8 cellular contexts compared by ENCODE assay signal in the genomic region with DNA sequence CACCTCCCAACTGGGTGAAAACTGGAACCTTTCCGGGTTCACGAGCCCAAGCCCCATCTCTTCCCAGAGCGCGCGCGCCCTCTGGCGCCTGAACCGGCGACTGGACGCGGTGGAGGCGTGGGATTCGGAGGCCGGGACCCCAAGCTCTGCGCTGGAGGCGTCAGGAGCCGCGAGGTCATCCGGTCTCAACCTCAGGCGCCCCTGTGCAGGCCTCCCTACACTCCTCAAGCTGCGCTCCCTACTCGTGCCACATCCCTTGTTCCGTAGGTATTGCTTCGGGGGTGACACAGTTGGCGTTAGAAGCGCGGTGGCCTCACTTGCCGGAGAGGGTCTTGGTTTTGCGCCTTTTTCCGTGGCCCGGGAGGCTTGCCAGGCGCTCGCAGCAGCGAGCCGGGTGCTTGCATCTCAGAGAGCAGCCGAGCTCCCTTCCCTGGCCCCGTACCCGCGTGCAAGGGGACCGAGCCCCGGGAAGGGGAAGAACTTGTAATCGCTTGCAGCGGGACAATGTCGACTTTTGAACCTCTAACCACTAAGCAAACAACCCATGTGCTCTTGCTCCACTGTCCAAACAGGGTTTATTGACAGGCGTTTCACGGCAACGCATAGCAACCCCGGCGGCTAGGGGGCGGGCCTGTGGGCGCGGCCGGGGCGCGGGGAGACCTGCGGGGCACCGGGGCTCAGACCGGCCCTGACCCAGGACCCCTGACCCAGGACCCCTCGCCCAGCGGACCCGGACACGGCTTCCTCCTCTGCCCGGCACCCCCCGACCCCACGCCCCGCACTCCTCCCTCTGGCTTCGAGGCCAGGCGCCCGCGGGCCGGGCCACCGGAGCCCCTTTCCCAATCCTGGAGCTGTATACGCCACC. TPM values are rescaled to one million over a fixed set of nuclear protein-coding genes. Genes with fewer than 3 reads are reported as not detected.
DNase-seq lines count a peak whose midpoint lies in the region; ATAC-seq and TF ChIP-seq lines count a peak whose summit lies in the region.

No MANE protein-coding gene starts in this region.

- peaks cover 31% of the 10 kb centered on the region for H3K27me3 ChIP-seq in effector memory CD4-positive, alpha-beta T cell (replicated peaks; ENCODE audit: control insufficient read depth, insufficient read depth, low read length, poor library complexity, severe bottlenecking)

- no peak overlapping the region for H3K4me3 ChIP-seq in HFF-Myc (replicated peaks; ENCODE audit: low read depth, low read length)
- peak overlapping the region; percentile 41 for H3K4me3 ChIP-seq in effector memory CD4-positive, alpha-beta T cell (ENCODE audit: insufficient read depth, low read depth, low read length, poor library complexity, severe bottlenecking)
- no peak overlapping the region for H3K4me3 ChIP-seq in mucosa of descending colon

- no peaks in the 10 kb centered on the region for H3K9me3 ChIP-seq in effector memory CD4-positive, alpha-beta T cell (ENCODE audit: control insufficient read depth, low read length)
- no peaks in the 10 kb centered on the region for H3K9me3 ChIP-seq in mucosa of descending colon

- peak; percentile 39 for TF ChIP-seq CTCF in HFF-Myc (IDR thresholded peaks at IDR 0.05; ENCODE audit: low read depth, low read length, missing control alignments)
- TF ChIP-seq CTCF in RWPE1 (conservative IDR thresholded peaks at IDR 0.05; ENCODE audit: low read depth) = peak; percentile 25; the same call in 1 of the 2 replicates
- peak; percentile 60 for TF ChIP-seq CTCF in mucosa of descending colon (IDR thresholded peaks at IDR 0.05)

- in situ Hi-C loops in Caki2 (cut with HindIII; ENCODE audit: low pct_unique_long_range_greater_than_20kb, low sequenced_read_pairs) = no loop called here

- no peak overlapping the region for H3K27ac ChIP-seq in RWPE1
- no peak overlapping the region for H3K27ac ChIP-seq in effector memory CD4-positive, alpha-beta T cell (ENCODE audit: insufficient read depth, low read length, poor library complexity, severe bottlenecking)

- CTCF ChIA-PET in RWPE1 (lab: Yijun Ruan, JAX) = interaction anchor here (0.5 to 1.1 kb wide), 5 partner anchors 8 to 1410 kb away, joined by 3 to 5 read pairs (median 4); a partner anchor contains a TSS

- DNase-seq in Caki2 (ENCODE audit: low read depth) (peak; percentile 64), HFF-Myc (ENCODE audit: extremely low read depth, low read depth) (no peak), RWPE1 (ENCODE audit: low spot score) (peak; percentile 36), mucosa of descending colon (peak; percentile 84 to 91 (median 87)), putamen (ENCODE audit: low spot score) (no peak)
- DNase-seq in effector memory CD4-positive, alpha-beta T cell = no peak

- POLR2A ChIA-PET in RWPE1 (lab: Yijun Ruan, JAX; ENCODE audit: low non-redundant PET) = no interaction called here

- ATAC-seq in mucosa of descending colon = peak; percentile 81
- ATAC-seq in GM19452 (IDR thresholded peaks at IDR 0.05; ENCODE audit: unreplicated experiment) = no peak
- no peak for ATAC-seq in GM21717 (IDR thresholded peaks at IDR 0.05; ENCODE audit: unreplicated experiment)

- H3K4me1 ChIP-seq in effector memory CD4-positive, alpha-beta T cell (ENCODE audit: control insufficient read depth, insufficient read depth, low read length, poor library complexity, severe bottlenecking) = peaks cover 15% of the 10 kb centered on the region
- peaks cover 42% of the 10 kb centered on the region for H3K4me1 ChIP-seq in mucosa of descending colon (ENCODE audit: low read depth)

- intact Hi-C loops in mucosa of descending colon (cut with DNase I, micrococcal nuclease) = no loop called here

- no peaks in the 10 kb centered on the region for H3K36me3 ChIP-seq in effector memory CD4-positive, alpha-beta T cell (ENCODE audit: control insufficient read depth, insufficient read depth, low read length)
- H3K36me3 ChIP-seq in mucosa of descending colon (ENCODE audit: low read depth) = no peaks in the 10 kb centered on the region

RNA-seq across cellular contexts. Expression of a gene that starts 8.5 kb away (rescaled TPM):
- total RNA-seq in Caki2 (2014; rRNA removed; shearing (Covaris generic); ENCODE audit: low replicate concordance) = not detected in 2 replicates
- total RNA-seq in mucosa of descending colon = 100 to 1,000 TPM; 113 to 349 (median 240) TPM

RNA-seq across cellular contexts. Expression of a gene that starts 27.9 kb away (rescaled TPM):
- total RNA-seq in Caki2 (2014; rRNA removed; shearing (Covaris generic); ENCODE audit: low replicate concordance) = not detected in 2 replicates
- total RNA-seq in mucosa of descending colon = 10 to 100 TPM; 17.9 to 62.9 (median 23.9) TPM

RNA-seq across cellular contexts. Expression of a gene that starts 40.8 kb away (rescaled TPM):
- not detected in 2 replicates for total RNA-seq in Caki2 (2014; rRNA removed; shearing (Covaris generic); ENCODE audit: low replicate concordance)
- 1 to 10 TPM in 1 of 3 donors, under 1 TPM in 1, not detected in 1; 0.72 to 1.5 TPM for total RNA-seq in mucosa of descending colon

Comparison
In these comparisons a context has a peak if more than half of its experiments do, and no peak if none do; other contexts are left out.
1. DNase-seq: peak in Caki2 (single experiment), RWPE1 (single experiment) and mucosa of descending colon (3 of 3); none in HFF-Myc (single experiment), effector memory CD4-positive, alpha-beta T cell (0 of 3) and putamen (single experiment).
2. RNA of a gene that starts 8.5 kb away (total RNA-seq): 113 to 349 TPM in mucosa of descending colon; not detected in Caki2; every median in the first group is over 100 times any median in the second.
3. RNA of a gene that starts 27.9 kb away (total RNA-seq): 17.9 to 62.9 TPM in mucosa of descending colon; not detected in Caki2; every median in the first group is over 10 times any median in the second.
4. Peak in every context shown above with its lines, with median percentiles within 50 percentile points of each other: CTCF ChIP-seq.